ENCODE assay signal across 20 cellular contexts in the genomic region with DNA sequence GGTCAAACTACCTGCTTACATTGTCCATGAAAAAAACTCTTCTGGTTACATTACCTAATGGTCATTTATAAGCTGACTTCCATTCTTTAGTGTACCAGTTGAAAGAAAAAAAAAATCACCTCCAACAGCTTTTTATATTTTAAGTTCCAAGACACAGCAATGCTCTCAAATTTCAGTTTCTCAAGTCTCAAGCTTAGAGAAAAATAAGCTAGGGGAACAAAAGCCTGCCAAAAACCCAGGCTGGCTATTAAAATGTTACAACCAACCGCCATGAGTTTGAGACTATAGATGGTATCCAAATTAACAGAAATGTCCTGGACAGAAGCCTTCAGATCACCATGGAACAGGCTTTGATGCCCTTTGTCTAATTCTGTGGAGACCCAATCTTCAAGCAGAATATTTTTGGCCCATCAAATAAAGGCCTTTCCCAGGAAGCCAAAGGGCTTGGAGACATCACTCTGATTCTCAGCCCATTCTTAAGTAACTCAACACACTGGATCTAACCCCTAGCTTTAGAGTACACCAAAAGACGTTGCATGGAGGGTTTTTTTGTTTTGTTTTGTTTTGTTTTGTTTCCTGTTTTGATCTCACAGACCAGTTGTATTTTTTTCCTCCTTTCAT.
DNase-seq lines count a peak whose midpoint lies in the region; ATAC-seq and TF ChIP-seq lines count a peak whose summit lies in the region.
"Had no signal": no experiment of that assay in that cellular context is flagged by ENCODE, and none has a peak within 500 bp of the region (broad histone marks: within the 10 kb centered on the region; RNA-seq: fewer than 3 reads in every experiment).

No MANE protein-coding gene starts in this region.

- no peak for TF ChIP-seq POLR2A in gastroesophageal sphincter (IDR thresholded peaks at IDR 0.05)

- H3K4me3 ChIP-seq in HAP-1 (no peak overlapping the region), choroid plexus epithelial cell (ENCODE audit: low read depth, low read length) (no peak overlapping the region), thoracic aorta (no peak overlapping the region), gastroesophageal sphincter (no peak overlapping the region)
- H3K4me3 ChIP-seq: SK-N-MC, tibial artery had no signal

- H3K36me3 ChIP-seq in HAP-1 (replicated peaks) (no peaks in the 10 kb centered on the region), thoracic aorta (no peaks in the 10 kb centered on the region), gastroesophageal sphincter (no peaks in the 10 kb centered on the region)
- H3K36me3 ChIP-seq: tibial artery had no signal

- TF ChIP-seq EP300 in gastroesophageal sphincter (IDR thresholded peaks at IDR 0.05), result no peak

- H3K27me3 ChIP-seq in HAP-1 (ENCODE audit: low read depth) (no peaks in the 10 kb centered on the region), thoracic aorta (replicated peaks; ENCODE audit: insufficient read depth) (no peaks in the 10 kb centered on the region), gastroesophageal sphincter (no peaks in the 10 kb centered on the region)
- H3K27me3 ChIP-seq: tibial artery had no signal

- DNase-seq in HAP-1 (ENCODE audit: low spot score in 2 of 2), result peak; percentile 23 to 53
- DNase-seq in choroid plexus epithelial cell (ENCODE audit: low read depth), result peak; percentile 43
- peak; percentile 56 for DNase-seq in medulla oblongata (ENCODE audit: extremely low spot score)
- DNase-seq in thoracic aorta (ENCODE audit: low spot score), result no peak
- DNase-seq in GDM1 (lab: John Stamatoyannopoulos, UW), result no peak
- no peak for DNase-seq in NCI-H1436 treated with DMSO at 0.1 percent for 48 hours (lab: John Stamatoyannopoulos, UW)
- DNase-seq: activated CD4-positive, alpha-beta memory T cell treated with anti-CD3 and anti-CD28 coated beads for 36 hours; activated naive CD4-positive, alpha-beta T cell; amniotic stem cell; Caco-2; naive B cell; NCI-H1092; NCI-H2081; posterior cingulate gyrus; stimulated activated CD4-positive, alpha-beta T cell treated with anti-CD3 and anti-CD28 coated beads, Interleukin-2, amount 100 ng/mL, for 24 hours; stimulated activated naive CD4-positive, alpha-beta T cell; tibial artery had no signal

- H3K9me3 ChIP-seq in HAP-1 (no peaks in the 10 kb centered on the region), thoracic aorta (no peaks in the 10 kb centered on the region), gastroesophageal sphincter (no peaks in the 10 kb centered on the region)
- H3K9me3 ChIP-seq: Caco-2, tibial artery had no signal

- TF ChIP-seq CTCF in choroid plexus epithelial cell (conservative IDR thresholded peaks at IDR 0.05; ENCODE audit: low read depth, low read length) (no peak), thoracic aorta (IDR thresholded peaks at IDR 0.05) (no peak), gastroesophageal sphincter (IDR thresholded peaks at IDR 0.05) (no peak)

- 43 to 80% methylated on average over 1 to 2 of the region's 2 CpGs for WGBS in gastroesophageal sphincter (ENCODE audit: low coverage in 1 of 2), 2 donors

- H3K27ac ChIP-seq in thoracic aorta (peak overlapping the region; percentile 20 to 64), gastroesophageal sphincter (peak overlapping the region in 2 of 4 donors; percentile 2 to 10)
- H3K27ac ChIP-seq: SK-N-MC had no signal

- in situ Hi-C loops in HAP-1 (cut with MboI; ENCODE audit: low sequenced_read_pairs), result no loop called here

- ATAC-seq in thoracic aorta (ENCODE audit: insufficient number of reproducible peaks, low FRiP score, low read depth) (no peak), gastroesophageal sphincter (no peak)
- ATAC-seq: WTC11 had no signal

- H3K4me1 ChIP-seq in HAP-1 (peaks cover 63% of the 10 kb centered on the region), thoracic aorta (ENCODE audit: control insufficient read depth in 1 of 2, low read depth in 2 of 2) (peaks cover 0 to 19% of the 10 kb centered on the region in 2 donors), gastroesophageal sphincter (no peaks in the 10 kb centered on the region)
- H3K4me1 ChIP-seq: Caco-2 had no signal

Comparison
In these comparisons a context has a peak if more than half of its experiments do, and no peak if none do; other contexts are left out.
1. DNase-seq: peak in HAP-1 (2 of 2), choroid plexus epithelial cell (single experiment) and medulla oblongata (single experiment); none in thoracic aorta (single experiment), GDM1 (single experiment) and NCI-H1436 treated with DMSO at 0.1 percent for 48 hours (single experiment).